In genomic region chr7:7569615-7570014, GRCh38 we compare ENCODE assay signal across 9 cellular contexts. TPM values are rescaled to one million over a fixed set of nuclear protein-coding genes. Genes with fewer than 3 reads are reported as not detected.
DNase-seq lines count a peak whose midpoint lies in the region; ATAC-seq and TF ChIP-seq lines count a peak whose summit lies in the region.
"Had no signal": no experiment of that assay in that cellular context is flagged by ENCODE, and none has a peak within 500 bp of the region (broad histone marks: within the 10 kb centered on the region; RNA-seq: fewer than 3 reads in every experiment).

No MANE protein-coding gene starts in this region.

- H3K9me3 ChIP-seq in body of pancreas, result no peaks in the 10 kb centered on the region
- H3K9me3 ChIP-seq in gastroesophageal sphincter, result no peaks in the 10 kb centered on the region

- no peaks in the 10 kb centered on the region for H3K9me3 Mint-ChIP-seq in activated CD4-positive, alpha-beta T cell treated with anti-CD3 and anti-CD28 coated beads, Interleukin-2, amount 10 ng/mL, durations not matched to agents 24 days and 14 days
- H3K9me3 Mint-ChIP-seq in stimulated activated effector memory CD8-positive, alpha-beta T cell treated with anti-CD3 and anti-CD28 coated beads, Interleukin-12 subunit alpha, Interleukin-12 subunit beta, amount 100 ng/mL, for 72 hours, result no peaks in the 10 kb centered on the region

- H3K27me3 ChIP-seq in body of pancreas, result no peaks in the 10 kb centered on the region
- no peaks in the 10 kb centered on the region for H3K27me3 ChIP-seq in gastroesophageal sphincter

- no peak for TF ChIP-seq POLR2A in body of pancreas (IDR thresholded peaks at IDR 0.05)
- TF ChIP-seq POLR2A in gastroesophageal sphincter (IDR thresholded peaks at IDR 0.05), result no peak

- H3K27ac ChIP-seq in body of pancreas (peak overlapping the region in 3 of 4 donors; percentile 9 to 44 (median 31)), gastroesophageal sphincter (no peak overlapping the region)

- H3K4me3 ChIP-seq in body of pancreas, result no peak overlapping the region
- H3K4me3 ChIP-seq in gastroesophageal sphincter, result no peak overlapping the region

- intact Hi-C loops in activated CD4-positive, alpha-beta T cell treated with anti-CD3 and anti-CD28 coated beads, Interleukin-2, amount 10 ng/mL, durations not matched to agents 24 days and 14 days (cut with micrococcal nuclease), result loop anchor here (5.0 to 10.0 kb wide), 4 partner anchors 205 to 563 kb away; partner anchors contain the start of gene GLCCI1
- intact Hi-C loops in body of pancreas (cut with DNase I), result no loop called here

- ATAC-seq in HG03095 (IDR thresholded peaks at IDR 0.05; ENCODE audit: unreplicated experiment), result peak; percentile 21
- ATAC-seq in body of pancreas, result no peak
- no peak for ATAC-seq in stimulated activated effector memory CD8-positive, alpha-beta T cell treated with anti-CD3 and anti-CD28 coated beads, Interleukin-12 subunit alpha, Interleukin-12 subunit beta, amount 100 ng/mL, for 72 hours
- ATAC-seq in gastroesophageal sphincter, result no peak

- peak overlapping the region; percentile 84 for H3K4me3 Mint-ChIP-seq in activated CD4-positive, alpha-beta T cell treated with anti-CD3 and anti-CD28 coated beads, Interleukin-2, amount 10 ng/mL, durations not matched to agents 24 days and 14 days
- H3K4me3 Mint-ChIP-seq in stimulated activated effector memory CD8-positive, alpha-beta T cell treated with anti-CD3 and anti-CD28 coated beads, Interleukin-12 subunit alpha, Interleukin-12 subunit beta, amount 100 ng/mL, for 72 hours, result no peak overlapping the region

- peak overlapping the region; percentile 70 for H3K27ac Mint-ChIP-seq in activated CD4-positive, alpha-beta T cell treated with anti-CD3 and anti-CD28 coated beads, Interleukin-2, amount 10 ng/mL, durations not matched to agents 24 days and 14 days
- H3K27ac Mint-ChIP-seq in stimulated activated effector memory CD8-positive, alpha-beta T cell treated with anti-CD3 and anti-CD28 coated beads, Interleukin-12 subunit alpha, Interleukin-12 subunit beta, amount 100 ng/mL, for 72 hours, result peak overlapping the region; percentile 85

- no peaks in the 10 kb centered on the region for H3K27me3 Mint-ChIP-seq in activated CD4-positive, alpha-beta T cell treated with anti-CD3 and anti-CD28 coated beads, Interleukin-2, amount 10 ng/mL, durations not matched to agents 24 days and 14 days

- no peaks in the 10 kb centered on the region for H3K36me3 ChIP-seq in body of pancreas (replicated peaks in 1 of 2; ENCODE audit: insufficient read depth in 1 of 2, low read depth in 2 of 2)
- H3K36me3 ChIP-seq in gastroesophageal sphincter, result peaks cover 0 to 10% of the 10 kb centered on the region in 2 donors

- in situ Hi-C loops in ACHN (cut with HindIII; ENCODE audit: low pct_ligation_motif_present, low pct_unique_long_range_greater_than_20kb, low sequenced_read_pairs), result no loop called here

- DNase-seq in activated CD4-positive, alpha-beta T cell treated with anti-CD3 and anti-CD28 coated beads, Interleukin-2, amount 10 ng/mL, durations not matched to agents 24 days and 14 days, result no peak
- no peak for DNase-seq in activated CD4-positive, alpha-beta T cell treated with anti-CD3 and anti-CD28 coated beads for 4 hours
- DNase-seq in body of pancreas (no peak), ACHN (no peak), NCI-H2107 treated with DMSO at 0.1 percent for 48 hours (lab: John Stamatoyannopoulos, UW; ENCODE audit: unreplicated experiment) (no peak)
- DNase-seq in stimulated activated effector memory CD8-positive, alpha-beta T cell treated with anti-CD3 and anti-CD28 coated beads, Interleukin-12 subunit alpha, Interleukin-12 subunit beta, amount 100 ng/mL, for 72 hours (ENCODE audit: low spot score in 2 of 2), result no peak
- DNase-seq: KG1 had no signal

- peaks cover 33% of the 10 kb centered on the region for H3K4me1 Mint-ChIP-seq in activated CD4-positive, alpha-beta T cell treated with anti-CD3 and anti-CD28 coated beads, Interleukin-2, amount 10 ng/mL, durations not matched to agents 24 days and 14 days
- peaks cover 28% of the 10 kb centered on the region for H3K4me1 Mint-ChIP-seq in stimulated activated effector memory CD8-positive, alpha-beta T cell treated with anti-CD3 and anti-CD28 coated beads, Interleukin-12 subunit alpha, Interleukin-12 subunit beta, amount 100 ng/mL, for 72 hours

- TF ChIP-seq EP300 in gastroesophageal sphincter (IDR thresholded peaks at IDR 0.05), result no peak

- TF ChIP-seq CTCF in body of pancreas (IDR thresholded peaks at IDR 0.05), result no peak
- no peak for TF ChIP-seq CTCF in gastroesophageal sphincter (IDR thresholded peaks at IDR 0.05)

- H3K4me1 ChIP-seq in body of pancreas (peaks cover 50% of the 10 kb centered on the region), gastroesophageal sphincter (peaks cover 10 to 33% (median 11%) of the 10 kb centered on the region in 3 donors)

- peaks cover 36% of the 10 kb centered on the region for H3K36me3 Mint-ChIP-seq in activated CD4-positive, alpha-beta T cell treated with anti-CD3 and anti-CD28 coated beads, Interleukin-2, amount 10 ng/mL, durations not matched to agents 24 days and 14 days (ENCODE audit: low read depth)
- peaks cover 25% of the 10 kb centered on the region for H3K36me3 Mint-ChIP-seq in stimulated activated effector memory CD8-positive, alpha-beta T cell treated with anti-CD3 and anti-CD28 coated beads, Interleukin-12 subunit alpha, Interleukin-12 subunit beta, amount 100 ng/mL, for 72 hours

- WGBS in body of pancreas, 2 donors, result 42 to 46% methylated on average over 3 of the region's 3 CpGs
- 80 to 100% methylated on average over 1 to 3 of the region's 3 CpGs for WGBS in gastroesophageal sphincter (ENCODE audit: low coverage in 1 of 2), 2 donors

RNA-seq across cellular contexts. Expression of gene MIOS, which starts 2.9 kb away (rescaled TPM):
- 33.3 and 34.7 TPM in 2 replicates for total RNA-seq in activated CD4-positive, alpha-beta T cell treated with anti-CD3 and anti-CD28 coated beads, Interleukin-2, amount 10 ng/mL, durations not matched to agents 24 days and 14 days
- total RNA-seq in body of pancreas (10 to 100 TPM; 42.5 to 44.6 TPM), gastroesophageal sphincter (10 to 100 TPM; 24.2 to 40.3 (median 31.5) TPM)

RNA-seq across cellular contexts. Expression of gene COL28A1, which starts 33.9 kb away (rescaled TPM):
- not detected in 2 replicates for total RNA-seq in activated CD4-positive, alpha-beta T cell treated with anti-CD3 and anti-CD28 coated beads, Interleukin-2, amount 10 ng/mL, durations not matched to agents 24 days and 14 days
- total RNA-seq in body of pancreas, result 10 to 100 TPM; 13.8 to 16.9 TPM
- total RNA-seq in gastroesophageal sphincter, result 10 to 100 TPM; 12.5 to 21.3 (median 18.7) TPM

Comparison
In these comparisons a context has a peak if more than half of its experiments do, and no peak if none do; other contexts are left out.
1. H3K27ac ChIP-seq: peak in body of pancreas (3 of 4); none in gastroesophageal sphincter (0 of 4).
2. RNA of gene COL28A1, which starts 33.9 kb away (total RNA-seq): 12.5 to 21.3 TPM in gastroesophageal sphincter and 13.8 to 16.9 TPM in body of pancreas; not detected in activated CD4-positive, alpha-beta T cell treated with anti-CD3 and anti-CD28 coated beads, Interleukin-2, amount 10 ng/mL, durations not matched to agents 24 days and 14 days; every median in the first group is over 10 times any median in the second.